Comparison of ENCODE assay signal across 12 cellular contexts in genomic region chr9:116151966-116152381, GRCh38. TPM values are rescaled to one million over a fixed set of nuclear protein-coding genes. Genes with fewer than 3 reads are reported as not detected.
DNase-seq lines count a peak whose midpoint lies in the region; ATAC-seq and TF ChIP-seq lines count a peak whose summit lies in the region.
"Had no signal": no experiment of that assay in that cellular context is flagged by ENCODE, and none has a peak within 500 bp of the region (broad histone marks: within the 10 kb centered on the region; RNA-seq: fewer than 3 reads in every experiment).

No MANE protein-coding gene starts in this region.

- H3K27ac Mint-ChIP-seq in HFFc6, result peak overlapping the region; percentile 89
- H3K27ac Mint-ChIP-seq: stimulated activated naive CD8-positive, alpha-beta T cell treated with anti-CD3 and anti-CD28 coated beads, Interleukin-15, Interleukin-2, amounts not matched to agents 100 ng/mL and 50 ng/mL, for 24 hours had no signal

- H3K27ac ChIP-seq in uterus, result peak overlapping the region; percentile 93
- H3K27ac ChIP-seq: pancreas had no signal

- H3K27me3 Mint-ChIP-seq in HFFc6 (ENCODE audit: insufficient read depth), result peaks cover 4% of the 10 kb centered on the region

- TF ChIP-seq CTCF in HFFc6 (IDR thresholded peaks at IDR 0.05), result no peak
- no peak for TF ChIP-seq CTCF in uterus (IDR thresholded peaks at IDR 0.05)

- intact Hi-C loops in uterus (cut with DNase I; ENCODE audit: low total_unique reads), result loop anchor here (10.0 kb wide), 1 partner anchor 213 kb away; no protein-coding TSS in a partner anchor

- ATAC-seq in GM21717 (IDR thresholded peaks at IDR 0.05; ENCODE audit: unreplicated experiment), result no peak

- H3K27me3 ChIP-seq in uterus, result no peaks in the 10 kb centered on the region

- no peak for TF ChIP-seq POLR2A in uterus (IDR thresholded peaks at IDR 0.05)

- DNase-seq in HFFc6, result peak; percentile 90
- peak; percentile 97 for DNase-seq in amniotic epithelial cell (ENCODE audit: low read depth)
- DNase-seq in glomerular visceral epithelial cell (ENCODE audit: extremely low spot score), result peak; percentile 69
- DNase-seq in uterus, result no peak
- no peak for DNase-seq in SHP77 treated with DMSO at 0.1 percent for 48 hours (lab: John Stamatoyannopoulos, UW)
- no peak for DNase-seq in GDM1 (lab: John Stamatoyannopoulos, UW)
- DNase-seq: activated CD4-positive, alpha-beta T cell treated with anti-CD3 and anti-CD28 coated beads, Interleukin-2, amount 50 U/mL, for 48 hours; activated gamma-delta T cell treated with Interleukin-2 at 50 U/mL for 16 hours; pancreas; stimulated activated CD4-positive, alpha-beta T cell treated with anti-CD3 and anti-CD28 coated beads, Interleukin-2, amount 100 ng/mL, for 48 hours had no signal

- H3K4me3 ChIP-seq in uterus, result no peak overlapping the region
- H3K4me3 ChIP-seq: pancreas had no signal

- H3K9me3 ChIP-seq in uterus, result no peaks in the 10 kb centered on the region
- H3K9me3 ChIP-seq: pancreas had no signal

- no peaks in the 10 kb centered on the region for H3K9me3 Mint-ChIP-seq in HFFc6

- peak overlapping the region; percentile 89 for H3K4me3 Mint-ChIP-seq in HFFc6
- H3K4me3 Mint-ChIP-seq: stimulated activated naive CD8-positive, alpha-beta T cell treated with anti-CD3 and anti-CD28 coated beads, Interleukin-15, Interleukin-2, amounts not matched to agents 100 ng/mL and 50 ng/mL, for 24 hours had no signal

- H3K36me3 Mint-ChIP-seq in HFFc6 (ENCODE audit: low read depth), result no peaks in the 10 kb centered on the region

- peaks cover 75% of the 10 kb centered on the region for H3K4me1 Mint-ChIP-seq in HFFc6 (ENCODE audit: low read depth)

- no peaks in the 10 kb centered on the region for H3K4me1 ChIP-seq in uterus

- no peaks in the 10 kb centered on the region for H3K36me3 ChIP-seq in uterus
- H3K36me3 ChIP-seq: pancreas had no signal

RNA-seq across cellular contexts. Expression of gene PAPPA, which starts 1.6 kb away (rescaled TPM):
- 10 to 100 TPM in 5 of 6 experiments, 1 to 10 TPM in 1; 8.2 to 13.2 (median 12.3) TPM for total RNA-seq in HFFc6 (2021; fragmentation: NEBNext Ultra II Directional; extraction: Animal tissue kit (Norgen Biotek cat#: 25700))
- 10 to 100 TPM in 1 of 4 donors, 1 to 10 TPM in 1, under 1 TPM in 2; 0.29 to 17.1 (median 2.4) TPM for total RNA-seq in uterus

Comparison
In these comparisons a context has a peak if more than half of its experiments do, and no peak if none do; other contexts are left out.
1. DNase-seq: peak in HFFc6 (single experiment), amniotic epithelial cell (single experiment) and glomerular visceral epithelial cell (single experiment); none in uterus (0 of 2), SHP77 treated with DMSO at 0.1 percent for 48 hours (single experiment) and GDM1 (single experiment).